Comparison of ENCODE assay signal across 12 cellular contexts in the genomic region with DNA sequence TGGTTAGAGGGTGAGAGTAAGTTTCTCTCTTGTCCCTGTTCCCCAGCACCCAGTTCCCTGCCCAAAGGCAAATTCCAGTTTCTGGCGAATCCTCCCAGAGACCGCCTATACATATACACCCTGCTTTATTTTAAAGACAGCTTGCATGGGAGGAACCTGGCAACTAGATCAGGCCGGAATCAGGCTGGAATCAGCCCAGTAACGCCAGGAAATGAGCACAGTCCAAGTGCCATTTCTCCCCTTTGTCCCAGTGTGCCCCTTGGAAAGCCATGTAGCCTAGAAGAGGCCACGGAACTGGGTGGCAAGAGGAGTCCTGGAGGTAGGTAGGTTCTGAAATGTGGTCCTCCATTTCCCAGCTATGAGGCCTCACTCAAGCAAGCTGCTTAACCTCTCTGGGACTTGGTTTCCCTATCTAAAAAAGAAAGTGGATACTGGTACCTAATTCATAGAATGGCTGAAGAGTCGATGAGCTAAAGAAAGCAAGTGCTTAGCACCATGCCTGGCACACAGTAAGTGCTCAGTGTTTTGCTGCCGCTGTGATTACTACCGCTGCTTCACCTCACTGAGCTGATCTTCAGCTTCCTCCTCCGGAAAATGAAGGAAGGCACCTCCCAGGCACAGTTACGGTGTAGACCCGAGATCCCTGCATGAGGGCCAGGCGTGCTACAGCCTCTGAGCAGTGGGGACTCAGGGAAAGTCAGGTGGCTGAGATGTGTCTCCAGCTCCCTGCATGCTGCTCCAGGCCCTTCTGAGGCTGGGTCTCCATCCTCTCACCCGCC. TPM values are rescaled to one million over a fixed set of nuclear protein-coding genes. Genes with fewer than 3 reads are reported as not detected.
DNase-seq lines count a peak whose midpoint lies in the region; ATAC-seq and TF ChIP-seq lines count a peak whose summit lies in the region.
"Had no signal": no experiment of that assay in that cellular context is flagged by ENCODE, and none has a peak within 500 bp of the region (broad histone marks: within the 10 kb centered on the region; RNA-seq: fewer than 3 reads in every experiment).

No MANE protein-coding gene starts in this region.

- H3F3A ChIP-seq in smooth muscle cell (ENCODE audit: low read depth) = no peaks in the 10 kb centered on the region

- no peaks in the 10 kb centered on the region for H3K27me3 ChIP-seq in layer of hippocampus (ENCODE audit: control insufficient read depth, insufficient read depth, low read length)
- H3K27me3 ChIP-seq in smooth muscle cell (ENCODE audit: low read depth) = no peaks in the 10 kb centered on the region

- peaks cover 5% of the 10 kb centered on the region for H3K36me3 Mint-ChIP-seq in T-helper 1 cell treated with Interleukin-12 subunit alpha and Interleukin-12 subunit beta and Interleukin-4 antibody, amounts not matched to agents 30 μg/mL and 1 μg/mL, for 36 hours (ENCODE audit: low read depth)
- peaks cover 10% of the 10 kb centered on the region for H3K36me3 Mint-ChIP-seq in activated T-helper 1 cell treated with anti-CD3 and anti-CD28 coated beads, Interleukin-12 subunit alpha, Interleukin-12 subunit beta, Interleukin-2, Interleukin-4 antibody, amounts not matched to agents 30 ng/mL and 10 ng/mL and 1 ng/mL, durations not matched to agents 14 hours and 24 hours and 36 hours (ENCODE audit: low read depth)

- peaks cover 22% of the 10 kb centered on the region for H3K4me1 Mint-ChIP-seq in T-helper 1 cell treated with Interleukin-12 subunit alpha and Interleukin-12 subunit beta and Interleukin-4 antibody, amounts not matched to agents 30 μg/mL and 1 μg/mL, for 36 hours (ENCODE audit: low read depth)
- peaks cover 32% of the 10 kb centered on the region for H3K4me1 Mint-ChIP-seq in activated T-helper 1 cell treated with anti-CD3 and anti-CD28 coated beads, Interleukin-12 subunit alpha, Interleukin-12 subunit beta, Interleukin-2, Interleukin-4 antibody, amounts not matched to agents 30 ng/mL and 10 ng/mL and 1 ng/mL, durations not matched to agents 14 hours and 24 hours and 36 hours (ENCODE audit: low read depth)

- peaks cover 59% of the 10 kb centered on the region for H4K20me1 ChIP-seq in smooth muscle cell (ENCODE audit: low read depth)

- no peak overlapping the region for H3K4me3 Mint-ChIP-seq in T-helper 1 cell treated with Interleukin-12 subunit alpha and Interleukin-12 subunit beta and Interleukin-4 antibody, amounts not matched to agents 30 μg/mL and 1 μg/mL, for 36 hours
- peak overlapping the region; percentile 12 for H3K4me3 Mint-ChIP-seq in activated T-helper 1 cell treated with anti-CD3 and anti-CD28 coated beads, Interleukin-12 subunit alpha, Interleukin-12 subunit beta, Interleukin-2, Interleukin-4 antibody, amounts not matched to agents 30 ng/mL and 10 ng/mL and 1 ng/mL, durations not matched to agents 14 hours and 24 hours and 36 hours
- H3K4me3 Mint-ChIP-seq: activated CD4-positive, alpha-beta memory T cell treated with anti-CD3 and anti-CD28 coated beads, Interleukin-2, amount 10 ng/mL, durations not matched to agents 7 days and 5 days had no signal

- H3K4me1 ChIP-seq in smooth muscle cell (ENCODE audit: low read depth) = peaks cover 5% of the 10 kb centered on the region

- no peak for DNase-seq in T-helper 1 cell
- DNase-seq in activated T-helper 1 cell treated with anti-CD3 and anti-CD28 coated beads, Interleukin-12 subunit alpha, Interleukin-12 subunit beta, Interleukin-2, Interleukin-4 antibody, amounts not matched to agents 30 ng/mL and 10 ng/mL and 1 ng/mL, durations not matched to agents 14 hours and 24 hours and 36 hours (ENCODE audit: low spot score) = no peak
- no peak for DNase-seq in smooth muscle cell (lab: John Stamatoyannopoulos, UW; ENCODE audit: unreplicated experiment)
- no peak for DNase-seq in NCI-H524 (lab: John Stamatoyannopoulos, UW)
- DNase-seq in sciatic nerve (ENCODE audit: low spot score) = no peak
- DNase-seq in GM10248 (ENCODE audit: extremely low spot score) = no peak
- DNase-seq: activated CD4-positive, alpha-beta memory T cell treated with anti-CD3 and anti-CD28 coated beads, Interleukin-2, amount 10 ng/mL, durations not matched to agents 7 days and 5 days; NCI-H1436 treated with DMSO at 0.1 percent for 48 hours; psoas muscle had no signal

- no peaks in the 10 kb centered on the region for H3K36me3 ChIP-seq in smooth muscle cell (ENCODE audit: low read depth)

- intact Hi-C loops in activated T-helper 1 cell treated with anti-CD3 and anti-CD28 coated beads, Interleukin-12 subunit alpha, Interleukin-12 subunit beta, Interleukin-2, Interleukin-4 antibody, amounts not matched to agents 30 ng/mL and 10 ng/mL and 1 ng/mL, durations not matched to agents 14 hours and 24 hours and 36 hours (cut with micrococcal nuclease) = no loop called here
- intact Hi-C loops in sciatic nerve (cut with DNase I) = no loop called here

- no peak overlapping the region for H2AFZ ChIP-seq in smooth muscle cell (ENCODE audit: low read depth)

- TF ChIP-seq CTCF in smooth muscle cell (IDR thresholded peaks at IDR 0.05; ENCODE audit: borderline replicate concordance, insufficient read depth, poor library complexity, severe bottlenecking) (no peak), GM10248 (IDR thresholded peaks at IDR 0.05; ENCODE audit: control extremely low read depth, extremely low read depth, low read depth, missing control alignments) (no peak)

- CTCF ChIA-PET in GM10248 (lab: Yijun Ruan, JAX) = interaction anchor here (0.9 to 1.4 kb wide), 5 partner anchors 9 to 124 kb away, joined by 3 to 4 read pairs (median 3); no protein-coding TSS in a partner anchor

- no peak for ATAC-seq in sciatic nerve

- H3K79me2 ChIP-seq in smooth muscle cell (ENCODE audit: low read depth) = peaks cover 6% of the 10 kb centered on the region

- 95% methylated on average over 13 of the region's 13 CpGs for WGBS in smooth muscle cell (ENCODE audit: low lambda C conversion rate)

- H3K9ac ChIP-seq in smooth muscle cell (ENCODE audit: low read depth) = no peak overlapping the region

- H3K27ac ChIP-seq in layer of hippocampus (ENCODE audit: low read depth, low read length) (peak overlapping the region; percentile 69), smooth muscle cell (ENCODE audit: low read depth) (no peak overlapping the region)
- H3K27ac ChIP-seq: epithelial cell of prostate, psoas muscle had no signal

- H3K9me3 ChIP-seq in smooth muscle cell (replicated peaks; ENCODE audit: low read depth) = no peaks in the 10 kb centered on the region
- H3K9me3 ChIP-seq: psoas muscle had no signal

- H3K27me3 Mint-ChIP-seq in T-helper 1 cell treated with Interleukin-12 subunit alpha and Interleukin-12 subunit beta and Interleukin-4 antibody, amounts not matched to agents 30 μg/mL and 1 μg/mL, for 36 hours (ENCODE audit: low read depth) = no peaks in the 10 kb centered on the region
- H3K27me3 Mint-ChIP-seq in activated T-helper 1 cell treated with anti-CD3 and anti-CD28 coated beads, Interleukin-12 subunit alpha, Interleukin-12 subunit beta, Interleukin-2, Interleukin-4 antibody, amounts not matched to agents 30 ng/mL and 10 ng/mL and 1 ng/mL, durations not matched to agents 14 hours and 24 hours and 36 hours (ENCODE audit: insufficient read depth) = no peaks in the 10 kb centered on the region
- H3K27me3 Mint-ChIP-seq: activated CD4-positive, alpha-beta memory T cell treated with anti-CD3 and anti-CD28 coated beads, Interleukin-2, amount 10 ng/mL, durations not matched to agents 7 days and 5 days had no signal

- no peak overlapping the region for H3K4me3 ChIP-seq in smooth muscle cell
- H3K4me3 ChIP-seq: psoas muscle had no signal

- H3K27ac Mint-ChIP-seq in T-helper 1 cell treated with Interleukin-12 subunit alpha and Interleukin-12 subunit beta and Interleukin-4 antibody, amounts not matched to agents 30 μg/mL and 1 μg/mL, for 36 hours = peak overlapping the region; percentile 45
- H3K27ac Mint-ChIP-seq in activated T-helper 1 cell treated with anti-CD3 and anti-CD28 coated beads, Interleukin-12 subunit alpha, Interleukin-12 subunit beta, Interleukin-2, Interleukin-4 antibody, amounts not matched to agents 30 ng/mL and 10 ng/mL and 1 ng/mL, durations not matched to agents 14 hours and 24 hours and 36 hours = peak overlapping the region; percentile 55
- H3K27ac Mint-ChIP-seq: activated CD4-positive, alpha-beta memory T cell treated with anti-CD3 and anti-CD28 coated beads, Interleukin-2, amount 10 ng/mL, durations not matched to agents 7 days and 5 days had no signal

- H3K9me3 Mint-ChIP-seq in T-helper 1 cell treated with Interleukin-12 subunit alpha and Interleukin-12 subunit beta and Interleukin-4 antibody, amounts not matched to agents 30 μg/mL and 1 μg/mL, for 36 hours = no peaks in the 10 kb centered on the region
- H3K9me3 Mint-ChIP-seq in activated T-helper 1 cell treated with anti-CD3 and anti-CD28 coated beads, Interleukin-12 subunit alpha, Interleukin-12 subunit beta, Interleukin-2, Interleukin-4 antibody, amounts not matched to agents 30 ng/mL and 10 ng/mL and 1 ng/mL, durations not matched to agents 14 hours and 24 hours and 36 hours = no peaks in the 10 kb centered on the region
- H3K9me3 Mint-ChIP-seq: activated CD4-positive, alpha-beta memory T cell treated with anti-CD3 and anti-CD28 coated beads, Interleukin-2, amount 10 ng/mL, durations not matched to agents 7 days and 5 days had no signal

- peak overlapping the region; percentile 43 for H3K4me2 ChIP-seq in smooth muscle cell

- POLR2A ChIA-PET in GM10248 (lab: Yijun Ruan, JAX) = no interaction called here

RNA-seq across cellular contexts. Expression of gene PITPNM2, which starts 36.4 kb away (rescaled TPM):
- 22.3 and 25.5 TPM in 2 replicates for total RNA-seq in activated T-helper 1 cell treated with anti-CD3 and anti-CD28 coated beads, Interleukin-12 subunit alpha, Interleukin-12 subunit beta, Interleukin-2, Interleukin-4 antibody, amounts not matched to agents 30 ng/mL and 10 ng/mL and 1 ng/mL, durations not matched to agents 14 hours and 24 hours and 36 hours
- total RNA-seq in smooth muscle cell = 1.3 TPM in 2 replicates
- polyA plus RNA-seq in smooth muscle cell = 1.7 and 2.0 TPM in 2 replicates
- 24.7 TPM for total RNA-seq in sciatic nerve

Comparison
In these comparisons a context has a peak if more than half of its experiments do, and no peak if none do; other contexts are left out.
1. RNA of gene PITPNM2, which starts 36.4 kb away (total RNA-seq): 24.7 TPM in sciatic nerve (single experiment) and 22.3 to 25.5 TPM in activated T-helper 1 cell treated with anti-CD3 and anti-CD28 coated beads, Interleukin-12 subunit alpha, Interleukin-12 subunit beta, Interleukin-2, Interleukin-4 antibody, amounts not matched to agents 30 ng/mL and 10 ng/mL and 1 ng/mL, durations not matched to agents 14 hours and 24 hours and 36 hours; 1.3 TPM in smooth muscle cell; every median in the first group is over 10 times any median in the second.